16 cellular contexts compared by ENCODE assay signal in the genomic region with DNA sequence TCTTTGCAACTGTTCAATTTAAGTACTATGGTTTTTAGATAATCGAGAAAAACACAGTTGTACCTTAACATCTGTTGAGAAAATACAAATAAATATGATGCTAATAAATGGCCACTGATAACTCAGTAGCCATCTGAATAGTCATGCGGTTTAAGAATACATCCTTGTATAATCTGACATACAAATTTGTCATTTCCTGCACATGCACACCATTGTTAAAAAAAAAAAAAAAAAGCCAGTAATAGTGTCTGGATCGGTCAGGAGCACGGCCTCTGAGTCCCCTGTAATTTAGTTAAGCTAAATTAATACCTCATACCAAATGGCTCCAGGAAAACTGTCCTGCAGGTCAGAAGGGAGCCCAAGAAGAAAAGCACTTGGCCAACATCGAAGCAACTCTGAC. TPM values are rescaled to one million over a fixed set of nuclear protein-coding genes. Genes with fewer than 3 reads are reported as not detected.
A peak's percentile ranks its signal among the peaks of the same experiment; 100 is the strongest.
DNase-seq lines count a peak whose midpoint lies in the region; ATAC-seq and TF ChIP-seq lines count a peak whose summit lies in the region.
"Had no signal": no experiment of that assay in that cellular context is flagged by ENCODE, and none has a peak within 500 bp of the region (broad histone marks: within the 10 kb centered on the region; RNA-seq: fewer than 3 reads in every experiment).

No MANE protein-coding gene starts in this region.

- no peaks in the 10 kb centered on the region for H4K20me1 ChIP-seq in SK-N-SH (ENCODE audit: insufficient read depth)
- no peaks in the 10 kb centered on the region for H4K20me1 ChIP-seq in H9 (ENCODE audit: control insufficient read depth, insufficient read depth, insufficient read length)

- H3T11ph ChIP-seq in H9 (ENCODE audit: low read length), result no peak overlapping the region

- H4K91ac ChIP-seq in H9 (ENCODE audit: insufficient read length, low read depth, low read length), result no peak overlapping the region

- H3K27ac ChIP-seq in SK-N-SH (ENCODE audit: low read depth in 2 of 2, low read length in 1 of 2) (peak overlapping the region; percentile 36 to 48), H9 (ENCODE audit: insufficient read length, low read depth, low read length) (no peak overlapping the region), angular gyrus (ENCODE audit: low read depth, low read length) (peak overlapping the region; percentile 71)
- H3K27ac ChIP-seq in naive thymus-derived CD4-positive, alpha-beta T cell (ENCODE audit: low read depth, low read length), result no peak overlapping the region

- H3K18ac ChIP-seq in H9 (ENCODE audit: insufficient read length, low read depth, low read length), result no peak overlapping the region

- H2AK5ac ChIP-seq in H9 (ENCODE audit: insufficient read length, low read length), result no peak overlapping the region

- H3K4ac ChIP-seq in H9 (ENCODE audit: low read depth, low read length), result no peak overlapping the region

- H3K56ac ChIP-seq in H9 (ENCODE audit: insufficient read length, low read depth, low read length), result no peak overlapping the region

- no peak for DNase-seq in SK-N-SH
- no peak for DNase-seq in H9
- DNase-seq in naive thymus-derived CD4-positive, alpha-beta T cell, result no peak
- no peak for DNase-seq in DMS153 treated with DMSO at 0.1 percent for 48 hours (lab: John Stamatoyannopoulos, UW; ENCODE audit: unreplicated experiment)
- no peak for DNase-seq in stimulated activated CD8-positive, alpha-beta memory T cell treated with anti-CD3 and anti-CD28 coated beads, Interleukin-4, amount 100 ng/mL, for 48 hours
- DNase-seq: 8988T; mesendoderm; MV-4-11; NCI-H2107; right cardiac atrium; stimulated activated CD4-positive, alpha-beta T cell treated with anti-CD3 and anti-CD28 coated beads, Interleukin-1b, Interleukin-23, amount 100 ng/mL, for 48 hours had no signal

- H3K23me2 ChIP-seq in H9 (ENCODE audit: insufficient read length, low read depth, low read length, poor library complexity, severe bottlenecking), result no peaks in the 10 kb centered on the region

- no peak for TF ChIP-seq RAD21 in SK-N-SH (IDR thresholded peaks at IDR 0.05; ENCODE audit: low read length)

- H3K14ac ChIP-seq in H9 (ENCODE audit: insufficient read depth, low read length), result no peak overlapping the region

- H3K9me2 ChIP-seq in SK-N-SH, result no peaks in the 10 kb centered on the region

- POLR2A ChIA-PET in SK-N-SH (lab: Yijun Ruan, JAX), result no interaction called here
- POLR2A ChIA-PET in naive thymus-derived CD4-positive, alpha-beta T cell (lab: Charles Lee), result no interaction called here

- H3K9ac ChIP-seq in SK-N-SH (no peak overlapping the region), H9 (ENCODE audit: extremely low read depth, insufficient read length, low read length) (no peak overlapping the region)

- peaks cover 0 to 9% of the 10 kb centered on the region in 2 experiments; a peak in 2 of 4 replicates for H3K4me1 Mint-ChIP-seq in H9
- peaks cover 0 to 28% (median 0%) of the 10 kb centered on the region in 7 donors for H3K4me1 Mint-ChIP-seq in naive thymus-derived CD4-positive, alpha-beta T cell
- H3K4me1 Mint-ChIP-seq in stimulated activated memory B cell treated with anti-CD40 and anti-IgM and Interleukin-4, amounts not matched to agents 10 μg/mL and 1 μg/mL and 100 μg/mL, for 72 hours, result peaks cover 27% of the 10 kb centered on the region
- H3K4me1 Mint-ChIP-seq: central memory CD8-positive, alpha-beta T cell had no signal

- H3K36me3 ChIP-seq in SK-N-SH (replicated peaks in 1 of 2; ENCODE audit: control insufficient read depth in 1 of 2, insufficient read depth in 2 of 2, low read length in 1 of 2), result peaks cover 81 to 84% of the 10 kb centered on the region in 2 experiments
- peaks cover 7 to 85% (median 15%) of the 10 kb centered on the region in 3 experiments for H3K36me3 ChIP-seq in naive thymus-derived CD4-positive, alpha-beta T cell (ENCODE audit: control insufficient read depth in 2 of 3, insufficient read depth in 3 of 3, low read length in 3 of 3)

- H3K27me3 Mint-ChIP-seq in H9 (ENCODE audit: low read depth), result no peaks in the 10 kb centered on the region
- H3K27me3 Mint-ChIP-seq in naive thymus-derived CD4-positive, alpha-beta T cell, result no peaks in the 10 kb centered on the region
- H3K27me3 Mint-ChIP-seq in stimulated activated memory B cell treated with anti-CD40 and anti-IgM and Interleukin-4, amounts not matched to agents 10 μg/mL and 1 μg/mL and 100 μg/mL, for 72 hours, result no peaks in the 10 kb centered on the region
- H3K27me3 Mint-ChIP-seq: central memory CD8-positive, alpha-beta T cell had no signal

- no peaks in the 10 kb centered on the region for H3K9me3 ChIP-seq in SK-N-SH
- H3K9me3 ChIP-seq in H9 (ENCODE audit: control insufficient read depth, low read depth, low read length), result no peaks in the 10 kb centered on the region
- H3K9me3 ChIP-seq in naive thymus-derived CD4-positive, alpha-beta T cell (ENCODE audit: control insufficient read depth in 2 of 3, low read length in 3 of 3), result no peaks in the 10 kb centered on the region

- H3K27me3 ChIP-seq in SK-N-SH (ENCODE audit: insufficient read depth), result no peaks in the 10 kb centered on the region
- H3K27me3 ChIP-seq in H9 (ENCODE audit: insufficient read depth, low read length), result no peaks in the 10 kb centered on the region
- no peaks in the 10 kb centered on the region for H3K27me3 ChIP-seq in naive thymus-derived CD4-positive, alpha-beta T cell (ENCODE audit: control insufficient read depth in 2 of 2, insufficient read depth in 2 of 2, low read length in 2 of 2)

- H3K23ac ChIP-seq in H9 (ENCODE audit: insufficient read length, low read depth, low read length), result no peak overlapping the region

- H3K36me3 Mint-ChIP-seq in H9 (ENCODE audit: insufficient read depth in 1 of 3, low read depth in 3 of 3), result peaks cover 40 to 89% (median 83%) of the 10 kb centered on the region in 3 experiments
- peaks cover 4 to 54% (median 17%) of the 10 kb centered on the region in 5 donors for H3K36me3 Mint-ChIP-seq in naive thymus-derived CD4-positive, alpha-beta T cell
- peaks cover 55% of the 10 kb centered on the region for H3K36me3 Mint-ChIP-seq in stimulated activated memory B cell treated with anti-CD40 and anti-IgM and Interleukin-4, amounts not matched to agents 10 μg/mL and 1 μg/mL and 100 μg/mL, for 72 hours

- TF ChIP-seq EP300 in SK-N-SH (IDR thresholded peaks at IDR 0.05; ENCODE audit: borderline replicate concordance in 1 of 2, low read depth in 1 of 2, low read length in 1 of 2), result no peak

- H3F3A ChIP-seq in SK-N-SH (replicated peaks; ENCODE audit: insufficient read depth), result peaks cover 19% of the 10 kb centered on the region

- H2BK20ac ChIP-seq in H9 (ENCODE audit: low read depth, low read length, poor library complexity, severe bottlenecking), result no peak overlapping the region

- CTCF ChIA-PET in SK-N-SH (lab: Yijun Ruan, JAX), result interaction anchor here (0.8 to 10.2 kb wide), 3 partner anchors 41 to 183 kb away, joined by 3 to 137 read pairs (median 5); no protein-coding TSS in a partner anchor
- CTCF ChIA-PET in naive thymus-derived CD4-positive, alpha-beta T cell (lab: Charles Lee), result interaction anchor here (0.6 kb wide), 1 partner anchor 78 kb away, joined by 3 read pairs; no protein-coding TSS in a partner anchor

- ATAC-seq in SK-N-SH treated with all-trans-retinoic acid at 6 μM for 48 hours, result no peak; the same call in 2 of the 3 replicates
- no peak for ATAC-seq in naive thymus-derived CD4-positive, alpha-beta T cell
- no peak for ATAC-seq in stimulated activated memory B cell treated with anti-CD40 and anti-IgM and Interleukin-4, amounts not matched to agents 10 μg/mL and 1 μg/mL and 100 μg/mL, for 72 hours
- ATAC-seq: right cardiac atrium had no signal

- H2BK15ac ChIP-seq in H9 (ENCODE audit: low read depth, low read length), result no peak overlapping the region

- no peak overlapping the region for H2BK5ac ChIP-seq in H9 (ENCODE audit: insufficient read length, low read length)

- no peak overlapping the region for H3K4me3 Mint-ChIP-seq in H9
- H3K4me3 Mint-ChIP-seq in naive thymus-derived CD4-positive, alpha-beta T cell, result no peak overlapping the region
- H3K4me3 Mint-ChIP-seq in stimulated activated memory B cell treated with anti-CD40 and anti-IgM and Interleukin-4, amounts not matched to agents 10 μg/mL and 1 μg/mL and 100 μg/mL, for 72 hours, result no peak overlapping the region
- H3K4me3 Mint-ChIP-seq: CD14-positive monocyte; central memory CD8-positive, alpha-beta T cell had no signal

- H3K4me1 ChIP-seq in SK-N-SH (ENCODE audit: control insufficient read depth in 1 of 2, insufficient read depth in 2 of 2, low read depth in 1 of 2, low read length in 1 of 2), result peaks cover 11 to 12% of the 10 kb centered on the region in 2 experiments; a peak in 2 of 4 replicates
- H3K4me1 ChIP-seq in H9 (ENCODE audit: insufficient read depth, low read length), result no peaks in the 10 kb centered on the region
- no peaks in the 10 kb centered on the region for H3K4me1 ChIP-seq in naive thymus-derived CD4-positive, alpha-beta T cell (ENCODE audit: control insufficient read depth in 2 of 2, insufficient read depth in 2 of 2, low read length in 2 of 2)

- TF ChIP-seq CTCF in SK-N-SH (IDR thresholded peaks at IDR 0.05) (no peak), H9 (conservative IDR thresholded peaks at IDR 0.05) (no peak)

- no peak overlapping the region for H2AFZ ChIP-seq in SK-N-SH (ENCODE audit: low read depth)
- H2AFZ ChIP-seq in H9 (ENCODE audit: low read length), result no peak overlapping the region

- no peak overlapping the region for H2BK12ac ChIP-seq in H9 (ENCODE audit: insufficient read length, low read depth, low read length)

- H3K79me2 ChIP-seq in SK-N-SH (ENCODE audit: insufficient read depth) (no peaks in the 10 kb centered on the region), H9 (ENCODE audit: insufficient read depth, low read length) (no peaks in the 10 kb centered on the region; the same call in 1 of the 2 replicates)

- H4K5ac ChIP-seq in H9 (ENCODE audit: insufficient read length, low read depth, low read length), result no peak overlapping the region

- intact Hi-C loops in naive thymus-derived CD4-positive, alpha-beta T cell (cut with micrococcal nuclease), result loop anchor here in 1 of 2 donors (2.0 kb wide), 1 partner anchor 17 kb away; the partner anchor contains the start of gene RFC5

- no peak overlapping the region for H4K8ac ChIP-seq in H9 (replicated peaks; ENCODE audit: insufficient read length, low read depth, low read length)

- H3K4me2 ChIP-seq in SK-N-SH, result no peak overlapping the region
- H3K4me2 ChIP-seq in H9 (ENCODE audit: insufficient read depth, insufficient read length, low read length), result no peak overlapping the region

- peak overlapping the region in 2 of 3 experiments; percentile 64 to 77; a peak in 3 of 7 replicates for H3K27ac Mint-ChIP-seq in H9
- H3K27ac Mint-ChIP-seq in naive thymus-derived CD4-positive, alpha-beta T cell, result peak overlapping the region in 5 of 9 donors; percentile 4 to 46 (median 13)
- no peak overlapping the region for H3K27ac Mint-ChIP-seq in stimulated activated memory B cell treated with anti-CD40 and anti-IgM and Interleukin-4, amounts not matched to agents 10 μg/mL and 1 μg/mL and 100 μg/mL, for 72 hours
- H3K27ac Mint-ChIP-seq: CD14-positive monocyte had no signal

- no peak overlapping the region for H2BK120ac ChIP-seq in H9 (ENCODE audit: low read depth, low read length, poor library complexity, severe bottlenecking)

- H3K79me1 ChIP-seq in H9 (ENCODE audit: insufficient read depth, low read depth, low read length, poor library complexity, severe bottlenecking), result no peaks in the 10 kb centered on the region

- H3K9me3 Mint-ChIP-seq in H9, result no peaks in the 10 kb centered on the region; a peak in 1 of 5 replicates
- H3K9me3 Mint-ChIP-seq in naive thymus-derived CD4-positive, alpha-beta T cell, result no peaks in the 10 kb centered on the region
- H3K9me3 Mint-ChIP-seq in stimulated activated memory B cell treated with anti-CD40 and anti-IgM and Interleukin-4, amounts not matched to agents 10 μg/mL and 1 μg/mL and 100 μg/mL, for 72 hours, result no peaks in the 10 kb centered on the region
- H3K9me3 Mint-ChIP-seq: central memory CD8-positive, alpha-beta T cell had no signal

- WGBS in SK-N-SH (ENCODE audit: low lambda C conversion rate), result 34% methylated on average over 5 of the region's 5 CpGs
- WGBS in H9 (ENCODE audit: extremely low coverage, insufficient read length, low lambda C conversion rate), result no CpG with 5 or more reads among the region's 5 CpGs

- no peak overlapping the region for H3K4me3 ChIP-seq in SK-N-SH (ENCODE audit: low read depth in 2 of 2, low read length in 1 of 2)
- H3K4me3 ChIP-seq in naive thymus-derived CD4-positive, alpha-beta T cell (ENCODE audit: low read length), result no peak overlapping the region

RNA-seq across cellular contexts. Expression of gene RFC5, which starts 16.8 kb away (rescaled TPM):
- 15.3 and 16.0 TPM in 2 replicates for polyA plus RNA-seq in SK-N-SH (2012; rRNA removed)
- polyA plus RNA-seq in SK-N-SH (2012; cell fraction: cytosol; rRNA removed), result 11.6 and 13.2 TPM in 2 replicates
- polyA plus RNA-seq in SK-N-SH (2012; cell fraction: nucleus; rRNA removed), result 29.4 and 32.5 TPM in 2 replicates
- total RNA-seq in H9 (2021), result 47.2 and 50.4 TPM in 2 replicates
- total RNA-seq in naive thymus-derived CD4-positive, alpha-beta T cell, result 10 to 100 TPM in 3 of 5 experiments, 1 to 10 TPM in 2; 6.3 to 40.3 (median 15.6) TPM
- 10 to 100 TPM; 19.0 to 20.5 TPM for polyA plus RNA-seq in naive thymus-derived CD4-positive, alpha-beta T cell

RNA-seq across cellular contexts. Expression of gene WSB2, which starts 27.6 kb away (rescaled TPM):
- polyA plus RNA-seq in SK-N-SH (2012; rRNA removed), result 54.4 and 62.6 TPM in 2 replicates
- polyA plus RNA-seq in SK-N-SH (2012; cell fraction: cytosol; rRNA removed), result 46.6 and 55.6 TPM in 2 replicates
- 36.4 and 37.6 TPM in 2 replicates for polyA plus RNA-seq in SK-N-SH (2012; cell fraction: nucleus; rRNA removed)
- total RNA-seq in H9 (2021), result 58.6 and 61.4 TPM in 2 replicates
- 10 to 100 TPM; 12.2 to 52.2 (median 19.1) TPM for total RNA-seq in naive thymus-derived CD4-positive, alpha-beta T cell
- 10 to 100 TPM; 10.2 to 10.6 TPM for polyA plus RNA-seq in naive thymus-derived CD4-positive, alpha-beta T cell

Comparison
In these comparisons a context has a peak if more than half of its experiments do, and no peak if none do; other contexts are left out.
1. H3K27ac ChIP-seq: peak in SK-N-SH (2 of 2) and angular gyrus (single experiment); none in H9 (single experiment) and naive thymus-derived CD4-positive, alpha-beta T cell (single experiment).